Comparison of ENCODE assay signal across 1 cellular context in genomic region chr17:41521574-41522261, GRCh38.
TF ChIP-seq lines count a peak whose summit lies in the region.

No MANE protein-coding gene starts in this region.

TF ChIP-seq in HepG2, 621 proteins besides CTCF, POLR2A, EP300 and RAD21 (continued from another document):
- TF ChIP-seq ZNF615 (CRISPR knock-in tag; IDR thresholded peaks at IDR 0.05; ENCODE audit: borderline replicate concordance) (no peak), MTF1 (CRISPR knock-in tag; IDR thresholded peaks at IDR 0.05) (no peak)
